Comparison of ENCODE assay signal across 18 cellular contexts in genomic region chr7:7913506-7913905, GRCh38. TPM values are rescaled to one million over a fixed set of nuclear protein-coding genes. Genes with fewer than 3 reads are reported as not detected.
DNase-seq lines count a peak whose midpoint lies in the region; ATAC-seq, FAIRE-seq and TF ChIP-seq lines count a peak whose summit lies in the region.
"Had no signal": no experiment of that assay in that cellular context is flagged by ENCODE, and none has a peak within 500 bp of the region (broad histone marks: within the 10 kb centered on the region; RNA-seq: fewer than 3 reads in every experiment).

No MANE protein-coding gene starts in this region.

- peak; percentile 36 for DNase-seq in MCF 10A (ENCODE audit: unreplicated experiment)
- DNase-seq in mammary epithelial cell = no peak
- peak in 1 of 2 experiments; percentile 87 for DNase-seq in PC-9
- peak; percentile 20 for DNase-seq in HepG2 (ENCODE audit: low spot score)
- DNase-seq in NCI-H82 (lab: John Stamatoyannopoulos, UW) = no peak
- no peak for DNase-seq in Karpas-422
- DNase-seq in naive thymus-derived CD4-positive, alpha-beta T cell = no peak
- DNase-seq: activated CD4-positive, alpha-beta T cell treated with anti-CD3 and anti-CD28 coated beads for 4 hours; CD4-positive, alpha-beta memory T cell; DMS79; Kasumi-1; kidney; NCI-H1417; testis had no signal

- no peaks in the 10 kb centered on the region for H3K9me3 ChIP-seq in mammary epithelial cell (replicated peaks; ENCODE audit: insufficient read depth, low read length)
- peaks cover 8% of the 10 kb centered on the region for H3K9me3 ChIP-seq in PC-9 (ENCODE audit: insufficient read depth, low read depth)
- no peaks in the 10 kb centered on the region for H3K9me3 ChIP-seq in HepG2 (ENCODE audit: low read length)
- no peaks in the 10 kb centered on the region for H3K9me3 ChIP-seq in Karpas-422 (ENCODE audit: low read length)
- no peaks in the 10 kb centered on the region for H3K9me3 ChIP-seq in naive thymus-derived CD4-positive, alpha-beta T cell (ENCODE audit: control insufficient read depth in 2 of 3, low read length in 3 of 3)
- H3K9me3 ChIP-seq: testis had no signal

- H3K4me1 ChIP-seq in mammary epithelial cell (ENCODE audit: insufficient read depth, low read length) = peaks cover 16% of the 10 kb centered on the region
- peaks cover 51% of the 10 kb centered on the region for H3K4me1 ChIP-seq in PC-9 (replicated peaks; ENCODE audit: insufficient read depth)
- peaks cover 23% of the 10 kb centered on the region for H3K4me1 ChIP-seq in HepG2 (ENCODE audit: insufficient read depth, low read length)
- no peaks in the 10 kb centered on the region; the same call in 1 of the 2 replicates for H3K4me1 ChIP-seq in Karpas-422 (ENCODE audit: low read length)
- no peaks in the 10 kb centered on the region for H3K4me1 ChIP-seq in naive thymus-derived CD4-positive, alpha-beta T cell (ENCODE audit: control insufficient read depth in 2 of 2, insufficient read depth in 2 of 2, low read length in 2 of 2)
- H3K4me1 ChIP-seq: testis had no signal

- TF ChIP-seq POLR2A in HepG2 (IDR thresholded peaks at IDR 0.05; ENCODE audit: insufficient read depth in 1 of 2, low read depth in 2 of 2, low read length in 2 of 2) = no peak

- H3K36me3 Mint-ChIP-seq in MCF 10A (ENCODE audit: insufficient read depth, unreplicated experiment) = no peaks in the 10 kb centered on the region
- H3K36me3 Mint-ChIP-seq in naive thymus-derived CD4-positive, alpha-beta T cell = peaks cover 6 to 12% (median 8%) of the 10 kb centered on the region in 5 donors

- no peaks in the 10 kb centered on the region for H4K20me1 ChIP-seq in mammary epithelial cell (ENCODE audit: insufficient read depth, low read length)
- no peaks in the 10 kb centered on the region for H4K20me1 ChIP-seq in PC-9 (ENCODE audit: insufficient read depth)
- no peaks in the 10 kb centered on the region for H4K20me1 ChIP-seq in HepG2 (ENCODE audit: insufficient read depth, low read length)
- no peaks in the 10 kb centered on the region for H4K20me1 ChIP-seq in Karpas-422 (ENCODE audit: insufficient read depth, low read depth, low read length)

- H3K9me2 ChIP-seq in PC-9 (ENCODE audit: insufficient read depth) = no peaks in the 10 kb centered on the region
- no peaks in the 10 kb centered on the region for H3K9me2 ChIP-seq in Karpas-422 (replicated peaks; ENCODE audit: insufficient read depth, low read length)

- peak overlapping the region; percentile 6 for H3K27ac Mint-ChIP-seq in MCF 10A (ENCODE audit: low read depth, unreplicated experiment)
- H3K27ac Mint-ChIP-seq in naive thymus-derived CD4-positive, alpha-beta T cell = no peak overlapping the region
- H3K27ac Mint-ChIP-seq: activated T-helper 17 cell treated with anti-CD3 and anti-CD28 coated beads, Interleukin-2, amount 50 U/mL, for 72 hours; CD4-positive, alpha-beta memory T cell had no signal

- POLR2A ChIA-PET in MCF 10A (lab: Yijun Ruan, JAX) = interaction anchor here (0.6 to 3.8 kb wide), 2 partner anchors 55 to 106 kb away, joined by 4 to 15 read pairs; partner anchors contain the start of gene GLCCI1
- POLR2A ChIA-PET in PC-9 (lab: Charles Lee; ENCODE audit: unreplicated experiment) = interaction anchor here (0.6 to 0.7 kb wide), 3 partner anchors 40 to 116 kb away, joined by 3 to 10 read pairs (median 3); no protein-coding TSS in a partner anchor
- POLR2A ChIA-PET in HepG2 (lab: Yijun Ruan, JAX) = no interaction called here
- POLR2A ChIA-PET in naive thymus-derived CD4-positive, alpha-beta T cell (lab: Charles Lee) = no interaction called here

- BruUV-seq in MCF 10A (replicated peaks; lab: Mats Ljungman, UMichigan) = no TSS peak
- BruUV-seq in mammary epithelial cell (replicated peaks; lab: Mats Ljungman, UMichigan) = no TSS peak
- BruUV-seq in PC-9 (replicated peaks; lab: Mats Ljungman, UMichigan) = no TSS peak
- BruUV-seq in HepG2 (replicated peaks; lab: Mats Ljungman, UMichigan) = no TSS peak

- intact Hi-C loops in MCF 10A (cut with micrococcal nuclease) (no loop called here), mammary epithelial cell (cut with micrococcal nuclease) (no loop called here), PC-9 (cut with micrococcal nuclease; ENCODE audit: unreplicated experiment) (no loop called here), HepG2 (cut with micrococcal nuclease; ENCODE audit: unreplicated experiment) (loop anchor here (10.0 kb wide), 1 partner anchor 239 kb away; no protein-coding TSS in a partner anchor)
- intact Hi-C loops in naive thymus-derived CD4-positive, alpha-beta T cell (cut with micrococcal nuclease) = no loop called here

- no peak for FAIRE-seq in HepG2 (lab: Jason Lieb, UNC)
- FAIRE-seq: kidney had no signal

- H3K79me2 ChIP-seq in mammary epithelial cell (ENCODE audit: insufficient read depth, low read length) (no peaks in the 10 kb centered on the region), PC-9 (ENCODE audit: low read depth) (no peaks in the 10 kb centered on the region), HepG2 (ENCODE audit: insufficient read depth, low read length) (no peaks in the 10 kb centered on the region), Karpas-422 (ENCODE audit: low read length) (no peaks in the 10 kb centered on the region)

- CTCF ChIA-PET in MCF 10A (lab: Yijun Ruan, JAX) (interaction anchor here (0.5 to 0.6 kb wide), 2 partner anchors 57 to 1321 kb away, joined by 3 to 4 read pairs; no protein-coding TSS in a partner anchor), mammary epithelial cell (lab: Charles Lee; ENCODE audit: low non-redundant PET) (no interaction called here), PC-9 (lab: Charles Lee) (no interaction called here), HepG2 (lab: Yijun Ruan, JAX; ENCODE audit: low intra/inter-chr PET ratio, low total read pairs) (no interaction called here)
- CTCF ChIA-PET in naive thymus-derived CD4-positive, alpha-beta T cell (lab: Charles Lee) = interaction anchor here (0.6 kb wide), 1 partner anchor 76 kb away, joined by 3 read pairs; no protein-coding TSS in a partner anchor

- H3K27me3 ChIP-seq in mammary epithelial cell (ENCODE audit: insufficient read depth, low read length) = no peaks in the 10 kb centered on the region
- H3K27me3 ChIP-seq in PC-9 (ENCODE audit: insufficient read depth, low read depth) = no peaks in the 10 kb centered on the region
- H3K27me3 ChIP-seq in HepG2 (ENCODE audit: control insufficient read depth in 1 of 2, insufficient read depth in 2 of 2, low read length in 2 of 2) = no peaks in the 10 kb centered on the region
- H3K27me3 ChIP-seq in Karpas-422 (ENCODE audit: low read length) = no peaks in the 10 kb centered on the region
- no peaks in the 10 kb centered on the region for H3K27me3 ChIP-seq in naive thymus-derived CD4-positive, alpha-beta T cell (ENCODE audit: control insufficient read depth in 2 of 2, insufficient read depth in 2 of 2, low read length in 2 of 2)
- H3K27me3 ChIP-seq: testis had no signal

- in situ Hi-C loops in mammary epithelial cell (cut with MboI; ENCODE audit: low sequenced_read_pairs in 2 of 2) = no loop called here
- in situ Hi-C loops in HepG2 (cut with HindIII; ENCODE audit: extremely low pct_ligation_motif_present, low pct_unique_long_range_greater_than_20kb) = no loop called here

- 95% methylated on average over 3 of the region's 3 CpGs for WGBS in mammary epithelial cell (ENCODE audit: low coverage, missing lambda C conversion rate)
- 15% methylated on average over 3 of the region's 3 CpGs for WGBS in HepG2 (ENCODE audit: low lambda C conversion rate)

- TF ChIP-seq CTCF in MCF 10A (IDR thresholded peaks at IDR 0.05; ENCODE audit: unreplicated experiment) (no peak), mammary epithelial cell (conservative IDR thresholded peaks at IDR 0.05 in 1 of 2, IDR thresholded peaks at IDR 0.05 in 1 of 2; ENCODE audit: extremely low read depth in 1 of 2, insufficient read depth in 1 of 2, low read depth in 1 of 2, low read length in 2 of 2) (no peak), PC-9 (conservative IDR thresholded peaks at IDR 0.05) (no peak), HepG2 (CRISPR knock-in tag; IDR thresholded peaks at IDR 0.05) (no peak)

- no peaks in the 10 kb centered on the region for H3K27me3 Mint-ChIP-seq in MCF 10A (ENCODE audit: insufficient read depth, unreplicated experiment)
- H3K27me3 Mint-ChIP-seq in naive thymus-derived CD4-positive, alpha-beta T cell = no peaks in the 10 kb centered on the region
- H3K27me3 Mint-ChIP-seq: activated T-helper 17 cell treated with anti-CD3 and anti-CD28 coated beads, Interleukin-2, amount 50 U/mL, for 72 hours; CD4-positive, alpha-beta memory T cell had no signal

- dilution Hi-C loops in mammary epithelial cell (cut with HindIII; ENCODE audit: low sequenced_read_pairs) = no loop called here

- no peak overlapping the region for H3K4me3 ChIP-seq in mammary epithelial cell (replicated peaks in 1 of 3; ENCODE audit: insufficient read depth in 1 of 3, low read depth in 2 of 3, low read length in 3 of 3)
- no peak overlapping the region for H3K4me3 ChIP-seq in PC-9
- H3K4me3 ChIP-seq in HepG2 (replicated peaks in 1 of 3; ENCODE audit: insufficient read depth in 1 of 3, low read depth in 2 of 3, low read length in 3 of 3) = no peak overlapping the region
- no peak overlapping the region for H3K4me3 ChIP-seq in Karpas-422 (ENCODE audit: low read length)
- no peak overlapping the region for H3K4me3 ChIP-seq in naive thymus-derived CD4-positive, alpha-beta T cell (ENCODE audit: low read length)
- H3K4me3 ChIP-seq: coronary artery, testis had no signal

- no peak overlapping the region for H3K27ac ChIP-seq in mammary epithelial cell (ENCODE audit: insufficient read depth, low read depth, low read length)
- peak overlapping the region; percentile 90 for H3K27ac ChIP-seq in PC-9
- no peak overlapping the region for H3K27ac ChIP-seq in HepG2 (ENCODE audit: extremely low read length, insufficient read depth, low read length)
- no peak overlapping the region for H3K27ac ChIP-seq in Karpas-422 (ENCODE audit: low read length)
- H3K27ac ChIP-seq in naive thymus-derived CD4-positive, alpha-beta T cell (ENCODE audit: low read depth, low read length) = no peak overlapping the region
- H3K27ac ChIP-seq: coronary artery, RWPE1, testis had no signal

- H3K4me2 ChIP-seq in mammary epithelial cell (ENCODE audit: insufficient read depth, low read depth, low read length) (no peak overlapping the region), PC-9 (peak overlapping the region; percentile 50), HepG2 (ENCODE audit: low read depth, low read length) (no peak overlapping the region), Karpas-422 (ENCODE audit: low read depth, low read length, poor library complexity, severe bottlenecking) (no peak overlapping the region)

- H3K4me1 Mint-ChIP-seq in MCF 10A (ENCODE audit: insufficient read depth, unreplicated experiment) = peaks cover 14% of the 10 kb centered on the region
- H3K4me1 Mint-ChIP-seq in naive thymus-derived CD4-positive, alpha-beta T cell = no peaks in the 10 kb centered on the region
- H3K4me1 Mint-ChIP-seq: activated T-helper 17 cell treated with anti-CD3 and anti-CD28 coated beads, Interleukin-2, amount 50 U/mL, for 72 hours had no signal

- ATAC-seq in HepG2 (peak; percentile 38; the same call in 1 of the 3 replicates), GM18868 (IDR thresholded peaks at IDR 0.05; ENCODE audit: unreplicated experiment) (no peak)
- no peak for ATAC-seq in naive thymus-derived CD4-positive, alpha-beta T cell
- ATAC-seq: activated T-helper 17 cell treated with anti-CD3 and anti-CD28 coated beads, Interleukin-2, amount 50 U/mL, for 72 hours had no signal

- TF ChIP-seq EP300 in HepG2 (IDR thresholded peaks at IDR 0.05; ENCODE audit: low read depth in 2 of 2, low read length in 2 of 2) (no peak), HepG2 (CRISPR knock-in tag; IDR thresholded peaks at IDR 0.05; ENCODE audit: borderline replicate concordance) (no peak)

- H3K9ac ChIP-seq in mammary epithelial cell (ENCODE audit: insufficient read depth, low read length) (no peak overlapping the region), HepG2 (ENCODE audit: insufficient read depth, low read depth, low read length) (no peak overlapping the region), Karpas-422 (ENCODE audit: low read length) (no peak overlapping the region)

- no peak overlapping the region for H3K4me3 Mint-ChIP-seq in MCF 10A (ENCODE audit: unreplicated experiment)
- H3K4me3 Mint-ChIP-seq in naive thymus-derived CD4-positive, alpha-beta T cell = no peak overlapping the region
- H3K4me3 Mint-ChIP-seq: activated T-helper 17 cell treated with anti-CD3 and anti-CD28 coated beads, Interleukin-2, amount 50 U/mL, for 72 hours; CD4-positive, alpha-beta memory T cell had no signal

- H3F3A ChIP-seq in PC-9 (ENCODE audit: insufficient read depth, low read depth) = peaks cover 44% of the 10 kb centered on the region

- TF ChIP-seq RAD21 in HepG2 (CRISPR knock-in tag; IDR thresholded peaks at IDR 0.05) = no peak

- no peak overlapping the region for H2AFZ ChIP-seq in mammary epithelial cell (ENCODE audit: low read depth, low read length)
- no peak overlapping the region for H2AFZ ChIP-seq in PC-9
- H2AFZ ChIP-seq in HepG2 (ENCODE audit: low read length) = no peak overlapping the region
- H2AFZ ChIP-seq in Karpas-422 (ENCODE audit: low read length) = no peak overlapping the region

- H3K36me3 ChIP-seq in mammary epithelial cell (ENCODE audit: insufficient read depth, low read length) (no peaks in the 10 kb centered on the region), PC-9 (ENCODE audit: low read depth) (no peaks in the 10 kb centered on the region), HepG2 (replicated peaks in 1 of 2; ENCODE audit: control insufficient read depth in 1 of 2, insufficient read depth in 2 of 2, low read length in 2 of 2) (no peaks in the 10 kb centered on the region), Karpas-422 (ENCODE audit: insufficient read depth, low read length) (no peaks in the 10 kb centered on the region)
- H3K36me3 ChIP-seq in naive thymus-derived CD4-positive, alpha-beta T cell (ENCODE audit: control insufficient read depth in 2 of 3, insufficient read depth in 3 of 3, low read length in 3 of 3) = no peaks in the 10 kb centered on the region

- no peaks in the 10 kb centered on the region for H3K9me3 Mint-ChIP-seq in MCF 10A (ENCODE audit: unreplicated experiment)
- H3K9me3 Mint-ChIP-seq in naive thymus-derived CD4-positive, alpha-beta T cell = peaks cover 0 to 3% (median 0%) of the 10 kb centered on the region in 11 donors
- H3K9me3 Mint-ChIP-seq: activated T-helper 17 cell treated with anti-CD3 and anti-CD28 coated beads, Interleukin-2, amount 50 U/mL, for 72 hours; CD4-positive, alpha-beta memory T cell had no signal

RNA-seq across cellular contexts. Expression of gene GLCCI1, which starts 55.1 kb away (rescaled TPM):
- total RNA-seq in MCF 10A (2022) = 5.3 and 7.4 TPM in 2 replicates
- total RNA-seq in mammary epithelial cell = 10 to 100 TPM in 1 of 2 donors, 1 to 10 TPM in 1; 7.0 to 14.6 TPM
- polyA plus RNA-seq in mammary epithelial cell = 6.4 TPM
- 56.6 TPM for polyA minus RNA-seq in mammary epithelial cell
- total RNA-seq in PC-9 (2021) = 34.3 and 42.1 TPM in 2 replicates
- 1.6 and 1.7 TPM in 2 replicates for total RNA-seq in HepG2 (2016; rRNA removed; fragmentation: Illumina TruSeq; extraction: Trizol)
- 2.2 and 2.6 TPM in 2 replicates for total RNA-seq in HepG2 (2016; cell fraction: cytosol; rRNA removed; fragmentation: Illumina TruSeq; extraction: Trizol; ENCODE audit: low read depth)
- 1.4 and 1.5 TPM in 2 replicates for total RNA-seq in HepG2 (2016; cell fraction: insoluble cytoplasmic fraction; rRNA removed; fragmentation: Illumina TruSeq; extraction: Trizol)
- 1.0 and 1.1 TPM in 2 replicates for total RNA-seq in HepG2 (2016; cell fraction: membrane; rRNA removed; fragmentation: Illumina TruSeq; extraction: Trizol)
- total RNA-seq in HepG2 (2016; cell fraction: nucleus; rRNA removed; fragmentation: Illumina TruSeq; extraction: Trizol) = 2.8 and 5.0 TPM in 2 replicates
- polyA plus RNA-seq in HepG2 (2011; rRNA removed) = 1.3 and 2.2 TPM in 2 replicates
- polyA plus RNA-seq in HepG2 (2011; cell fraction: cytosol; rRNA removed) = 0.87 and 2.0 TPM in 2 replicates
- polyA plus RNA-seq in HepG2 (2011; cell fraction: nucleus; rRNA removed) = 1.8 and 2.8 TPM in 2 replicates
- 2.4 and 3.0 TPM in 2 replicates for polyA plus RNA-seq in HepG2 (2012)
- polyA plus RNA-seq in HepG2 (2016; cell fraction: cytosol; fragmentation: Illumina TruSeq; extraction: Trizol; ENCODE audit: low read depth) = 0.10 and 0.17 TPM in 2 replicates
- 1.5 and 2.1 TPM in 2 replicates for polyA plus RNA-seq in HepG2 (2016; cell fraction: insoluble cytoplasmic fraction; fragmentation: Illumina TruSeq; extraction: Trizol; ENCODE audit: low read depth)
- 0.37 and 0.43 TPM in 2 replicates for polyA plus RNA-seq in HepG2 (2016; cell fraction: membrane; fragmentation: Illumina TruSeq; extraction: Trizol; ENCODE audit: low read depth)
- 2.3 and 4.0 TPM in 2 replicates for polyA plus RNA-seq in HepG2 (2016; cell fraction: nucleus; fragmentation: Illumina TruSeq; extraction: Trizol; ENCODE audit: insufficient read depth, low read depth)
- polyA minus RNA-seq in HepG2 (2011; rRNA and poly(A)+ RNA removed; ENCODE audit: low replicate concordance) = 4.7 and 114 TPM in 2 replicates
- polyA minus RNA-seq in HepG2 (2011; cell fraction: cytosol; rRNA and poly(A)+ RNA removed) = 3.2 and 3.4 TPM in 2 replicates
- polyA minus RNA-seq in HepG2 (2011; cell fraction: nucleus; rRNA and poly(A)+ RNA removed) = 14.8 and 17.7 TPM in 2 replicates
- 30.2 and 55.7 TPM in 2 replicates for total RNA-seq in Karpas-422 (2014; rRNA removed; shearing (Covaris generic); ENCODE audit: low replicate concordance)
- 10 to 100 TPM; 24.9 to 43.1 (median 35.4) TPM for total RNA-seq in naive thymus-derived CD4-positive, alpha-beta T cell
- polyA plus RNA-seq in naive thymus-derived CD4-positive, alpha-beta T cell = 10 to 100 TPM in 1 of 2 donors, 1 to 10 TPM in 1; 6.9 to 12.7 TPM

Comparison
In these comparisons a context has a peak if more than half of its experiments do, and no peak if none do; other contexts are left out.
1. DNase-seq: peak in MCF 10A (single experiment) and HepG2 (single experiment); none in mammary epithelial cell (single experiment), NCI-H82 (single experiment), Karpas-422 (single experiment) and naive thymus-derived CD4-positive, alpha-beta T cell (0 of 9).
2. CTCF ChIA-PET loops: an anchor here in MCF 10A (0.5 to 0.6 kb wide) and naive thymus-derived CD4-positive, alpha-beta T cell (0.6 kb wide); none called in mammary epithelial cell, PC-9 and HepG2.
3. POLR2A ChIA-PET loops: an anchor here in MCF 10A (0.6 to 3.8 kb wide) and PC-9 (0.6 to 0.7 kb wide); none called in HepG2 and naive thymus-derived CD4-positive, alpha-beta T cell.